In the genomic region with DNA sequence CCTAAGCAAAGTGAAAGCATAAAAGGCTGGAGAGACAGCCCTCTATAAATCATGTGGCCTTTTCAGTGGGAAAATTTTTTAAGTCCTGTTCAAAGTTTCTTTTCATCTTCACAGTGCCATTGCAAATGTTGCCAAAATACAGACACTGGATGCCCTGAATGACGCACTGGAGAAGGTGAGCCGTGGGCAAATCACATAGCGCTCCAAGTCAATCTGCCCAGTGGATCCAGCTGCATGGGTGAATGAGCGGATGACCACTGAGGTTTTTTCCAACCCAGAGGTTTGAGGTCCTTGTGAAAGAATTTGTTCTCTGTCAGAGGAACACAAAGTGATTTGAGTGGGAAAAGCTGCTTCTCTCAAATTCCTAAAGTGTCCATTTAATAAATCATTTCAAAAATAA, we compare ENCODE assay signal across 25 cellular contexts. TPM values are rescaled to one million over a fixed set of nuclear protein-coding genes. Genes with fewer than 3 reads are reported as not detected.
"Had no signal": no experiment of that assay in that cellular context is flagged by ENCODE, and none has a peak within 500 bp of the region (broad histone marks: within the 10 kb centered on the region; RNA-seq: fewer than 3 reads in every experiment).

No MANE protein-coding gene starts in this region.

- H3K4me3 Mint-ChIP-seq: activated CD8-positive, alpha-beta T cell treated with anti-CD3 and anti-CD28 coated beads for 36 hours; activated naive CD8-positive, alpha-beta T cell treated with anti-CD3 and anti-CD28 coated beads, Interleukin-2, amount 50 U/mL, for 24 hours; activated T-cell treated with anti-CD3 and anti-CD28 coated beads, Interleukin-2, amount 50 U/mL, for 72 hours had no signal

- H3K36me3 Mint-ChIP-seq: activated naive CD4-positive, alpha-beta T cell treated with anti-CD3 and anti-CD28 coated beads, Interleukin-2, amount 50 U/mL, for 72 hours had no signal

- H3K36me3 ChIP-seq: breast epithelium, Peyer's patch, SJCRH30 had no signal

- H3K27ac Mint-ChIP-seq: activated CD8-positive, alpha-beta T cell treated with anti-CD3 and anti-CD28 coated beads for 36 hours; activated naive CD4-positive, alpha-beta T cell treated with anti-CD3 and anti-CD28 coated beads, Interleukin-2, amount 50 U/mL, for 72 hours; activated naive CD8-positive, alpha-beta T cell treated with anti-CD3 and anti-CD28 coated beads, Interleukin-2, amount 50 U/mL, for 24 hours; activated T-cell treated with anti-CD3 and anti-CD28 coated beads, Interleukin-2, amount 50 U/mL, for 72 hours had no signal

- H3K4me1 Mint-ChIP-seq: activated naive CD8-positive, alpha-beta T cell treated with anti-CD3 and anti-CD28 coated beads, Interleukin-2, amount 50 U/mL, for 24 hours had no signal

- DNase-seq: activated CD4-positive, CD25-positive, alpha-beta regulatory T cell; activated CD8-positive, alpha-beta memory T cell treated with anti-CD3 and anti-CD28 coated beads, Interleukin-2, amount 50 U/mL, for 4 hours; activated CD8-positive, alpha-beta T cell treated with anti-CD3 and anti-CD28 coated beads for 36 hours; activated naive CD4-positive, alpha-beta T cell treated with Interleukin-2 at 50 U/mL for 16 hours; activated naive CD8-positive, alpha-beta T cell treated with anti-CD3 and anti-CD28 coated beads, Interleukin-2, amount 50 U/mL, for 24 hours; activated T-cell treated with anti-CD3 and anti-CD28 coated beads, Interleukin-2, amount 50 U/mL, for 72 hours; caudate nucleus; Karpas-422; MM.1S; NCI-H1105; NCI-H1436; NCI-H1694 treated with DMSO at 0.1 percent for 48 hours; NCI-H2029 treated with DMSO at 0.1 percent for 48 hours; NCI-H510A treated with DMSO at 0.1 percent for 48 hours; NCI-H69; NK-92 treated with Interleukin-12 subunit alpha and Interleukin-12 subunit beta, amount 100 ng/mL, for 24 hours; Peyer's patch; Right ventricle myocardium superior; SJCRH30; SK-N-SH; T-helper 1 cell had no signal

- H3K9me3 Mint-ChIP-seq: activated CD8-positive, alpha-beta T cell treated with anti-CD3 and anti-CD28 coated beads for 36 hours; activated naive CD4-positive, alpha-beta T cell treated with anti-CD3 and anti-CD28 coated beads, Interleukin-2, amount 50 U/mL, for 72 hours; activated naive CD8-positive, alpha-beta T cell treated with anti-CD3 and anti-CD28 coated beads, Interleukin-2, amount 50 U/mL, for 24 hours; activated T-cell treated with anti-CD3 and anti-CD28 coated beads, Interleukin-2, amount 50 U/mL, for 72 hours had no signal

- H3K4me3 ChIP-seq: breast epithelium, K562, Peyer's patch, SJCRH30 had no signal

- H3K27me3 ChIP-seq: breast epithelium, Peyer's patch, SJCRH30 had no signal

RNA-seq across cellular contexts. Expression of a gene that starts 11.8 kb away (rescaled TPM):
- total RNA-seq: activated CD8-positive, alpha-beta T cell treated with anti-CD3 and anti-CD28 coated beads for 36 hours; activated naive CD4-positive, alpha-beta T cell treated with anti-CD3 and anti-CD28 coated beads, Interleukin-2, amount 50 U/mL, for 72 hours; activated T-cell treated with anti-CD3 and anti-CD28 coated beads, Interleukin-2, amount 50 U/mL, for 72 hours; breast epithelium; K562; Peyer's patch; Right ventricle myocardium superior; SJCRH30; T-helper 2 cell treated with Interferon-gamma antibody and Interleukin-4, amounts not matched to agents 100 ng/mL and 5 ng/mL, for 36 hours had no signal
- polyA plus RNA-seq: K562, SK-N-SH had no signal
